Comparison of ENCODE assay signal across 1 cellular context in genomic region chr11:65423516-65424199, GRCh38.
TF ChIP-seq lines count a peak whose summit lies in the region.

No MANE protein-coding gene starts in this region.

TF ChIP-seq in K562, 482 proteins besides CTCF, POLR2A, EP300 and RAD21 (continued from another document and continues in another):
- TF ChIP-seq ZNF436 (CRISPR knock-in tag; IDR thresholded peaks at IDR 0.05), result peak; percentile 68
- TF ChIP-seq FOXK2 (conservative IDR thresholded peaks at IDR 0.05 in 1 of 2, IDR thresholded peaks at IDR 0.05 in 1 of 2; ENCODE audit: low read depth in 2 of 2), result no peak
- no peak for TF ChIP-seq ZBTB49 (CRISPR knock-in tag; IDR thresholded peaks at IDR 0.05; ENCODE audit: borderline replicate concordance)
- no peak for TF ChIP-seq TFE3 (CRISPR knock-in tag; IDR thresholded peaks at IDR 0.05)
- TF ChIP-seq ZSCAN32 (CRISPR knock-in tag; IDR thresholded peaks at IDR 0.05), result peak; percentile 76
- TF ChIP-seq ZNF644 (tag; IDR thresholded peaks at IDR 0.05; ENCODE audit: low read depth), result no peak
- TF ChIP-seq ZC3H11A (IDR thresholded peaks at IDR 0.05; ENCODE audit: low read depth, low read length), result no peak
- no peak for TF ChIP-seq SETDB1 (IDR thresholded peaks at IDR 0.05; ENCODE audit: low read length)
- peak; percentile 43 for TF ChIP-seq KDM5B (IDR thresholded peaks at IDR 0.05; ENCODE audit: insufficient replicate concordance, low read depth, low read length)
- TF ChIP-seq USF2 (CRISPR knock-in tag; IDR thresholded peaks at IDR 0.05), result no peak
- no peak; the same call in 1 of the 2 replicates for TF ChIP-seq HMG20A (CRISPR knock-in tag; conservative IDR thresholded peaks at IDR 0.05)
- no peak; the same call in 1 of the 2 replicates for TF ChIP-seq ZNF23 (CRISPR knock-in tag; IDR thresholded peaks at IDR 0.05)
- no peak for TF ChIP-seq ARNT (IDR thresholded peaks at IDR 0.05)
- TF ChIP-seq GTF2A2 (tag; IDR thresholded peaks at IDR 0.05), result no peak
- 0 out of 2 replicates have a peak, but pooled peaks have one; percentile 2 for TF ChIP-seq ETV5 (CRISPR knock-in tag; IDR thresholded peaks at IDR 0.05; ENCODE audit: low read depth)
- TF ChIP-seq ZNF696 (CRISPR knock-in tag; conservative IDR thresholded peaks at IDR 0.05), result no peak
- no peak for TF ChIP-seq SNIP1 (IDR thresholded peaks at IDR 0.05; ENCODE audit: low read depth)
- no peak; the same call in 1 of the 2 replicates for TF ChIP-seq DNMT1 (IDR thresholded peaks at IDR 0.05)
- TF ChIP-seq HDAC8 (tag; IDR thresholded peaks at IDR 0.05), result no peak
- TF ChIP-seq ZNF695 (CRISPR knock-in tag; IDR thresholded peaks at IDR 0.05), result peak; percentile 70
- no peak for TF ChIP-seq ZZZ3 (IDR thresholded peaks at IDR 0.05)
- no peak for TF ChIP-seq BRF1 (IDR thresholded peaks at IDR 0.05; ENCODE audit: borderline replicate concordance, extremely low read depth, insufficient read length)
- 0 out of 2 replicates have a peak, but pooled peaks have one; percentile 47 for TF ChIP-seq ZFP91 (CRISPR knock-in tag; IDR thresholded peaks at IDR 0.05)
- no peak for TF ChIP-seq POLR2AphosphoS2 (IDR thresholded peaks at IDR 0.05; ENCODE audit: low read length)
- no peak for TF ChIP-seq ZNF146 (CRISPR knock-in tag; IDR thresholded peaks at IDR 0.05; ENCODE audit: unreplicated experiment)
- no peak for TF ChIP-seq CC2D1A (IDR thresholded peaks at IDR 0.05)
- no peak for TF ChIP-seq NCOA4 (IDR thresholded peaks at IDR 0.05; ENCODE audit: partially characterized antibody)
- TF ChIP-seq PTBP1 (IDR thresholded peaks at IDR 0.05; ENCODE audit: low read depth, low read length), result no peak
- TF ChIP-seq ZNF140 (CRISPR knock-in tag; IDR thresholded peaks at IDR 0.05), result no peak
- peak; percentile 58; the same call in 1 of the 2 replicates for TF ChIP-seq DLX4 (CRISPR knock-in tag; IDR thresholded peaks at IDR 0.05)
- TF ChIP-seq MLX (CRISPR knock-in tag; conservative IDR thresholded peaks at IDR 0.05), result peak in 1 of 2 experiments; percentile 58; a peak in 2 of 4 replicates
- peak; percentile 85 for TF ChIP-seq E2F5 (CRISPR knock-in tag; IDR thresholded peaks at IDR 0.05)
- no peak for TF ChIP-seq POLR3A (IDR thresholded peaks at IDR 0.05; ENCODE audit: borderline replicate concordance, extremely low read depth, insufficient read depth, insufficient read length)
- no peak for TF ChIP-seq BHLHE40 (IDR thresholded peaks at IDR 0.05; ENCODE audit: low read length)
- no peak for TF ChIP-seq XRCC4 (IDR thresholded peaks at IDR 0.05; ENCODE audit: extremely low read depth, insufficient read depth, insufficient read length)
- TF ChIP-seq IRF1 (CRISPR knock-in tag; IDR thresholded peaks at IDR 0.05; ENCODE audit: borderline replicate concordance), result no peak
- TF ChIP-seq NONO (IDR thresholded peaks at IDR 0.05; ENCODE audit: low read depth in 2 of 2, low read length in 1 of 2), result 0 out of 4 replicates have a peak, but pooled peaks of 1 of the 2 experiments have one; percentile 21
- no peak; the same call in 1 of the 2 replicates for TF ChIP-seq ZBTB34 (CRISPR knock-in tag; IDR thresholded peaks at IDR 0.05)
- no peak for TF ChIP-seq ZNF311 (CRISPR knock-in tag; IDR thresholded peaks at IDR 0.05)
- no peak for TF ChIP-seq GABPA (tag; conservative IDR thresholded peaks at IDR 0.05; ENCODE audit: low read depth)
- peak in 1 of 2 experiments; percentile 19; a peak in 1 of 4 replicates for TF ChIP-seq SIN3A (IDR thresholded peaks at IDR 0.05; ENCODE audit: borderline replicate concordance in 2 of 2, control insufficient read depth in 1 of 2, low read depth in 2 of 2, low read length in 2 of 2)
- no peak for TF ChIP-seq TCFL5 (CRISPR knock-in tag; conservative IDR thresholded peaks at IDR 0.05)
- TF ChIP-seq U2AF1 (optimal IDR thresholded peaks at IDR 0.05; ENCODE audit: low read depth, low read length), result no peak
- TF ChIP-seq RFX7 (CRISPR knock-in tag; IDR thresholded peaks at IDR 0.05), result no peak
- no peak for TF ChIP-seq HOMEZ (CRISPR knock-in tag; IDR thresholded peaks at IDR 0.05)
- TF ChIP-seq EP400 (IDR thresholded peaks at IDR 0.05), result no peak
- TF ChIP-seq ZBTB43 (CRISPR knock-in tag; IDR thresholded peaks at IDR 0.05), result no peak; the same call in 1 of the 2 replicates
- TF ChIP-seq ZNF507 (tag; conservative IDR thresholded peaks at IDR 0.05), result no peak
- TF ChIP-seq BACH1 (tag; IDR thresholded peaks at IDR 0.05), result 0 out of 2 replicates have a peak, but pooled peaks have one; percentile 59
- no peak for TF ChIP-seq UBTF (IDR thresholded peaks at IDR 0.05; ENCODE audit: borderline replicate concordance in 1 of 2, low read depth in 2 of 2, low read length in 2 of 2)
- TF ChIP-seq USF1 (CRISPR knock-in tag; IDR thresholded peaks at IDR 0.05), result peak; percentile 38; the same call in 1 of the 2 replicates
